Comparison of ENCODE assay signal across 18 cellular contexts in the genomic region with DNA sequence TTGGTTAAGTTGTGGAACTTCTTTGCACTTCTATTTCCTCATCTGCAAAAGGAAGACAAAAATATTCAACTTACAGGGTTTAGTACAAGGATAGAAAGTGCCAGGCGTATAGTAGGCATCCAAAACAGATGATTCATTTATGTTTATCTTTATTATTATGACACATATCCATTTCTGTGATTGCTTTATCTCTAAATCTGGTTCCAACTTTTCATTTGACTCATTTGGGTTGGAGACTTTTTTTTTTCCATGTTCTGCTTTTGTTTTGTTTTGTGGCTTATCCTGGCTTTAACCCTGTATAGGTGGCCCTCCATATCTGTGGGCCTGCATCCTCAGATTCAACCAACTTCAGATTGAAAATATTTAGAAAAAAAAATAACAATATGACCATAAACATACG.
A peak's percentile ranks its signal among the peaks of the same experiment; 100 is the strongest.
DNase-seq lines count a peak whose midpoint lies in the region; ATAC-seq and TF ChIP-seq lines count a peak whose summit lies in the region.
"Had no signal": no experiment of that assay in that cellular context is flagged by ENCODE, and none has a peak within 500 bp of the region (broad histone marks: within the 10 kb centered on the region; RNA-seq: fewer than 3 reads in every experiment).

No MANE protein-coding gene starts in this region.

- H3K4me1 Mint-ChIP-seq in activated naive CD8-positive, alpha-beta T cell (ENCODE audit: low read depth), result peaks cover 26% of the 10 kb centered on the region
- H3K4me1 Mint-ChIP-seq in activated naive CD8-positive, alpha-beta T cell treated with anti-CD3 and anti-CD28 coated beads for 36 hours, result peaks cover 20% of the 10 kb centered on the region
- H3K4me1 Mint-ChIP-seq in activated CD4-positive, alpha-beta memory T cell treated with anti-CD3 and anti-CD28 coated beads for 36 hours (ENCODE audit: low read depth), result peaks cover 23% of the 10 kb centered on the region
- peaks cover 17% of the 10 kb centered on the region for H3K4me1 Mint-ChIP-seq in stimulated activated naive CD8-positive, alpha-beta T cell treated with anti-CD3 and anti-CD28 coated beads, Interleukin-15, Interleukin-2, amounts not matched to agents 100 ng/mL and 50 ng/mL, for 24 hours (ENCODE audit: low read depth)
- H3K4me1 Mint-ChIP-seq in stimulated activated memory B cell treated with anti-CD40 and anti-IgM and Interleukin-4, amounts not matched to agents 10 μg/mL and 1 μg/mL and 100 μg/mL, for 72 hours, result peaks cover 4% of the 10 kb centered on the region

- no peak for DNase-seq in activated naive CD8-positive, alpha-beta T cell treated with anti-CD3 and anti-CD28 coated beads for 36 hours
- DNase-seq in activated CD4-positive, alpha-beta memory T cell treated with anti-CD3 and anti-CD28 coated beads for 36 hours, result no peak
- DNase-seq in epithelial cell of esophagus (ENCODE audit: low read depth) (peak; percentile 66), GDM1 (lab: John Stamatoyannopoulos, UW) (no peak)
- DNase-seq: activated CD4-positive, CD25-positive, alpha-beta regulatory T cell treated with anti-CD3 and anti-CD28 coated beads, Interleukin-2, amount 50 U/mL, for 72 hours; activated effector memory CD4-positive, alpha-beta T cell treated with Interleukin-2 at 50 U/mL for 16 hours; COR-L47; NCI-H146; Right ventricle myocardium superior; T-helper 17 cell had no signal

- peak overlapping the region; percentile 94 for H3K27ac Mint-ChIP-seq in activated naive CD8-positive, alpha-beta T cell
- no peak overlapping the region for H3K27ac Mint-ChIP-seq in activated naive CD8-positive, alpha-beta T cell treated with anti-CD3 and anti-CD28 coated beads for 36 hours
- H3K27ac Mint-ChIP-seq in activated CD4-positive, alpha-beta memory T cell treated with anti-CD3 and anti-CD28 coated beads for 36 hours, result peak overlapping the region; percentile 57
- peak overlapping the region; percentile 89 for H3K27ac Mint-ChIP-seq in stimulated activated naive CD8-positive, alpha-beta T cell treated with anti-CD3 and anti-CD28 coated beads, Interleukin-15, Interleukin-2, amounts not matched to agents 100 ng/mL and 50 ng/mL, for 24 hours
- H3K27ac Mint-ChIP-seq in stimulated activated memory B cell treated with anti-CD40 and anti-IgM and Interleukin-4, amounts not matched to agents 10 μg/mL and 1 μg/mL and 100 μg/mL, for 72 hours, result no peak overlapping the region
- H3K27ac Mint-ChIP-seq: memory B cell, T-helper 17 cell had no signal

- TF ChIP-seq CTCF in epithelial cell of esophagus (IDR thresholded peaks at IDR 0.05; ENCODE audit: insufficient read depth, low read depth, low read length, missing control alignments), result no peak

- ATAC-seq in HG03354 (IDR thresholded peaks at IDR 0.05; ENCODE audit: poor library complexity, severe bottlenecking, unreplicated experiment), result no peak
- no peak for ATAC-seq in stimulated activated memory B cell treated with anti-CD40 and anti-IgM and Interleukin-4, amounts not matched to agents 10 μg/mL and 1 μg/mL and 100 μg/mL, for 72 hours
- ATAC-seq: left lobe of liver, SK-N-SH treated with all-trans-retinoic acid at 6 μM for 48 hours had no signal

- CTCF ChIA-PET in activated CD4-positive, alpha-beta memory T cell treated with anti-CD3 and anti-CD28 coated beads for 36 hours (lab: Charles Lee), result no interaction called here

- no peak overlapping the region for H3K4me3 ChIP-seq in epithelial cell of esophagus (ENCODE audit: low read length)
- H3K4me3 ChIP-seq: thoracic aorta had no signal

- no peaks in the 10 kb centered on the region for H3K27me3 Mint-ChIP-seq in activated naive CD8-positive, alpha-beta T cell
- H3K27me3 Mint-ChIP-seq in activated naive CD8-positive, alpha-beta T cell treated with anti-CD3 and anti-CD28 coated beads for 36 hours, result no peaks in the 10 kb centered on the region
- H3K27me3 Mint-ChIP-seq in activated CD4-positive, alpha-beta memory T cell treated with anti-CD3 and anti-CD28 coated beads for 36 hours, result no peaks in the 10 kb centered on the region
- H3K27me3 Mint-ChIP-seq in stimulated activated naive CD8-positive, alpha-beta T cell treated with anti-CD3 and anti-CD28 coated beads, Interleukin-15, Interleukin-2, amounts not matched to agents 100 ng/mL and 50 ng/mL, for 24 hours, result peaks cover 3% of the 10 kb centered on the region
- H3K27me3 Mint-ChIP-seq in stimulated activated memory B cell treated with anti-CD40 and anti-IgM and Interleukin-4, amounts not matched to agents 10 μg/mL and 1 μg/mL and 100 μg/mL, for 72 hours, result peaks cover 21% of the 10 kb centered on the region
- H3K27me3 Mint-ChIP-seq: T-helper 17 cell had no signal

- POLR2A ChIA-PET in activated CD4-positive, alpha-beta memory T cell treated with anti-CD3 and anti-CD28 coated beads for 36 hours (lab: Charles Lee), result interaction anchor here (1.2 kb wide), 2 partner anchors 24 to 234 kb away, joined by 4 read pairs; no protein-coding TSS in a partner anchor

- no peak overlapping the region for H3K4me3 Mint-ChIP-seq in activated naive CD8-positive, alpha-beta T cell
- no peak overlapping the region for H3K4me3 Mint-ChIP-seq in activated naive CD8-positive, alpha-beta T cell treated with anti-CD3 and anti-CD28 coated beads for 36 hours
- H3K4me3 Mint-ChIP-seq in activated CD4-positive, alpha-beta memory T cell treated with anti-CD3 and anti-CD28 coated beads for 36 hours, result no peak overlapping the region
- H3K4me3 Mint-ChIP-seq in stimulated activated naive CD8-positive, alpha-beta T cell treated with anti-CD3 and anti-CD28 coated beads, Interleukin-15, Interleukin-2, amounts not matched to agents 100 ng/mL and 50 ng/mL, for 24 hours, result no peak overlapping the region
- H3K4me3 Mint-ChIP-seq in stimulated activated memory B cell treated with anti-CD40 and anti-IgM and Interleukin-4, amounts not matched to agents 10 μg/mL and 1 μg/mL and 100 μg/mL, for 72 hours, result no peak overlapping the region
- H3K4me3 Mint-ChIP-seq: memory B cell had no signal

- peaks cover 2% of the 10 kb centered on the region for H3K36me3 Mint-ChIP-seq in activated naive CD8-positive, alpha-beta T cell
- peaks cover 6% of the 10 kb centered on the region for H3K36me3 Mint-ChIP-seq in activated naive CD8-positive, alpha-beta T cell treated with anti-CD3 and anti-CD28 coated beads for 36 hours
- peaks cover 3% of the 10 kb centered on the region for H3K36me3 Mint-ChIP-seq in activated CD4-positive, alpha-beta memory T cell treated with anti-CD3 and anti-CD28 coated beads for 36 hours
- H3K36me3 Mint-ChIP-seq in stimulated activated naive CD8-positive, alpha-beta T cell treated with anti-CD3 and anti-CD28 coated beads, Interleukin-15, Interleukin-2, amounts not matched to agents 100 ng/mL and 50 ng/mL, for 24 hours (ENCODE audit: low read depth), result peaks cover 4% of the 10 kb centered on the region
- H3K36me3 Mint-ChIP-seq in stimulated activated memory B cell treated with anti-CD40 and anti-IgM and Interleukin-4, amounts not matched to agents 10 μg/mL and 1 μg/mL and 100 μg/mL, for 72 hours, result no peaks in the 10 kb centered on the region
- H3K36me3 Mint-ChIP-seq: memory B cell had no signal

- H3K9me3 Mint-ChIP-seq in activated naive CD8-positive, alpha-beta T cell (ENCODE audit: low read depth), result no peaks in the 10 kb centered on the region
- peaks cover 9% of the 10 kb centered on the region for H3K9me3 Mint-ChIP-seq in activated naive CD8-positive, alpha-beta T cell treated with anti-CD3 and anti-CD28 coated beads for 36 hours
- peaks cover 6% of the 10 kb centered on the region for H3K9me3 Mint-ChIP-seq in activated CD4-positive, alpha-beta memory T cell treated with anti-CD3 and anti-CD28 coated beads for 36 hours
- no peaks in the 10 kb centered on the region for H3K9me3 Mint-ChIP-seq in stimulated activated naive CD8-positive, alpha-beta T cell treated with anti-CD3 and anti-CD28 coated beads, Interleukin-15, Interleukin-2, amounts not matched to agents 100 ng/mL and 50 ng/mL, for 24 hours
- H3K9me3 Mint-ChIP-seq in stimulated activated memory B cell treated with anti-CD40 and anti-IgM and Interleukin-4, amounts not matched to agents 10 μg/mL and 1 μg/mL and 100 μg/mL, for 72 hours, result no peaks in the 10 kb centered on the region
- H3K9me3 Mint-ChIP-seq: memory B cell had no signal

- intact Hi-C loops in activated CD4-positive, alpha-beta memory T cell treated with anti-CD3 and anti-CD28 coated beads for 36 hours (cut with micrococcal nuclease), result loop anchor here (1.0 to 5.0 kb wide), 2 partner anchors 48 to 645 kb away; no protein-coding TSS in a partner anchor

Comparison
In these comparisons a context has a peak if more than half of its experiments do, and no peak if none do; other contexts are left out.
1. H3K27ac Mint-ChIP-seq: peak in activated naive CD8-positive, alpha-beta T cell (single experiment), activated CD4-positive, alpha-beta memory T cell treated with anti-CD3 and anti-CD28 coated beads for 36 hours (single experiment) and stimulated activated naive CD8-positive, alpha-beta T cell treated with anti-CD3 and anti-CD28 coated beads, Interleukin-15, Interleukin-2, amounts not matched to agents 100 ng/mL and 50 ng/mL, for 24 hours (single experiment); none in activated naive CD8-positive, alpha-beta T cell treated with anti-CD3 and anti-CD28 coated beads for 36 hours (single experiment) and stimulated activated memory B cell treated with anti-CD40 and anti-IgM and Interleukin-4, amounts not matched to agents 10 μg/mL and 1 μg/mL and 100 μg/mL, for 72 hours (single experiment).